ENCODE assay signal across 8 cellular contexts in the genomic region with DNA sequence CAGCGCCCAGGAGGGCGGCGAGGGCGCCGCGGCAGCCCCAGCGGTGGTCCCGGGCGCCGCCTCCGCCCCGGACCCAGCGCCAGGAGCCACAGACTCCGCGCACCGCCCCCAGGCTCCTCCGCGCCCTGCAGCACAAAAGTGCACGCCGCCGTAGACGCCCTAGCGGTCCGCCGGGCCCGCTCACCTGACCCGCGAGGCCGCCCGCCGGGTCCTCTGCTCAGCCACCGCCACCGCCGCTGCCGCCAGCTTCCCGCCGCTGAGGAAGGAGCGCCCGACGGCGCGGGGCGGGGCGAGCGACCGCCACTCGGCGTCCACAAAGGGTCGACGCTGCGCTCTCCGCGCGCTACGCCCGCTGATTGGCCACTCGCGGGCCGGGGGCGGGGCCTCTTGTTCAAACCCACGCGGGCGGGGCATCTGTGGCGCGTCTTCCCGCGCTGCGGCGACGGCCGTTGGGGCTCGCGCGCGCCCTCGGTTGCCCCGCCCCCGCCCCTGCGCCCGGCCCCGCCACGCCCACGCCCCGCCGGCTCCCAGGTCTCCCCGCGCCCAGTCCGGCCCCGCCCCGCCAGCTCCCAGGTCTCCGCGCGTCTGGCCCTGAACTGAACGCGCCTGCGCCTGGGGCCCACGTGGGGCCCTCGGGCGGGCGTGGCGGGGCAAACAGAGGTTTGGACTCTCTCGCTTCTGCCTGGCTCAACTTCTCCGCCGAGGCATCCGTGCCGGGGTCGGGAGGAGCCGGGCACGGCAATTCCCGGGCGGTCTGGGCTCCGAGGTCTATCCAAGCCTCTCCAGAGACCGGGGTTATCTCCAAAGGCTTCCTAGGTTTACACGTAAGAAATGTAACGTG. TPM values are rescaled to one million over a fixed set of nuclear protein-coding genes. Genes with fewer than 3 reads are reported as not detected.
A peak's percentile ranks its signal among the peaks of the same experiment; 100 is the strongest.
DNase-seq lines count a peak whose midpoint lies in the region; ATAC-seq and TF ChIP-seq lines count a peak whose summit lies in the region.

A gene (minus strand): TSS at position 269 of the 841 bp plus-strand sequence. CDS start 9,154 bp downstream, outside the sequence.

- H3K4me1 ChIP-seq in lung (ENCODE audit: control insufficient read depth in 2 of 2, insufficient read depth in 2 of 2, low read length in 2 of 2) = peaks cover 7% of the 10 kb centered on the region in 2 donors

- intact Hi-C loops in CD4-positive, alpha-beta T cell (cut with DNase I, micrococcal nuclease) = loop anchor here (1.0 to 5.0 kb wide), 8 partner anchors 24 to 291 kb away; a partner anchor contains a TSS
- intact Hi-C loops in activated CD8-positive, alpha-beta T cell treated with anti-CD3 and anti-CD28 coated beads for 36 hours (cut with micrococcal nuclease) = no loop called here

- peak within 1 kb of the TSS; percentile 73 for H3K27ac ChIP-seq in CD4-positive, alpha-beta T cell (ENCODE audit: low read depth, low read length)
- peak within 1 kb of the TSS; percentile 91 to 97 for H3K27ac ChIP-seq in lung (ENCODE audit: low read depth in 1 of 2, low read length in 1 of 2)

- H3K4me1 Mint-ChIP-seq in CD4-positive, alpha-beta T cell (ENCODE audit: low read depth) = peaks cover 62% of the 10 kb centered on the region
- H3K4me1 Mint-ChIP-seq in activated CD8-positive, alpha-beta T cell treated with anti-CD3 and anti-CD28 coated beads for 36 hours (ENCODE audit: low read depth) = peaks cover 65% of the 10 kb centered on the region

- peak within 1 kb of the TSS; percentile 92 for H3K4me3 ChIP-seq in lung

- no peaks in the 10 kb centered on the region for H3K27me3 Mint-ChIP-seq in CD4-positive, alpha-beta T cell
- no peaks in the 10 kb centered on the region for H3K27me3 Mint-ChIP-seq in activated CD8-positive, alpha-beta T cell treated with anti-CD3 and anti-CD28 coated beads for 36 hours

- no peaks in the 10 kb centered on the region for H3K9me3 Mint-ChIP-seq in CD4-positive, alpha-beta T cell
- no peaks in the 10 kb centered on the region for H3K9me3 Mint-ChIP-seq in activated CD8-positive, alpha-beta T cell treated with anti-CD3 and anti-CD28 coated beads for 36 hours

- peak; percentile 94 to 99 (median 97) for DNase-seq in CD4-positive, alpha-beta T cell
- peak; percentile 97 for DNase-seq in HK-2 (ENCODE audit: unreplicated experiment)
- DNase-seq in NCI-H82 treated with DMSO at 0.1 percent for 48 hours (lab: John Stamatoyannopoulos, UW; ENCODE audit: unreplicated experiment) = peak; percentile 93
- peak; percentile 98 for DNase-seq in activated CD8-positive, alpha-beta T cell treated with anti-CD3 and anti-CD28 coated beads for 36 hours
- DNase-seq in ecto neural progenitor cell (ENCODE audit: low spot score) = peak; percentile 99
- peak; percentile 94 for DNase-seq in lung (ENCODE audit: low spot score)
- peak; percentile 96 to 99 (median 97) for DNase-seq in stimulated activated CD4-positive, alpha-beta T cell treated with anti-CD3 and anti-CD28 coated beads, TNF-alpha, amount 100 ng/mL, for 4 hours (ENCODE audit: low read depth in 3 of 3)

- POLR2A ChIA-PET in CD4-positive, alpha-beta T cell (lab: Charles Lee) = interaction anchor here (0.7 to 2.1 kb wide), 20 partner anchors 10 to 470 kb away, joined by 3 to 23 read pairs (median 5); a partner anchor contains a TSS
- POLR2A ChIA-PET in activated CD8-positive, alpha-beta T cell treated with anti-CD3 and anti-CD28 coated beads for 36 hours (lab: Charles Lee) = interaction anchor here (0.6 to 9.7 kb wide), 23 partner anchors 10 to 326 kb away, joined by 3 to 69 read pairs (median 4); a partner anchor contains a TSS

- no peaks in the 10 kb centered on the region for H3K27me3 ChIP-seq in CD4-positive, alpha-beta T cell (ENCODE audit: control insufficient read depth, insufficient read depth, low read length)
- H3K27me3 ChIP-seq in lung (ENCODE audit: control insufficient read depth, insufficient read depth) = no peaks in the 10 kb centered on the region

- no peaks in the 10 kb centered on the region for H3K9me3 ChIP-seq in CD4-positive, alpha-beta T cell (ENCODE audit: control insufficient read depth, low read length)
- H3K9me3 ChIP-seq in lung (ENCODE audit: control insufficient read depth in 2 of 2, insufficient read depth in 1 of 2, low read length in 1 of 2) = no peaks in the 10 kb centered on the region

- peaks cover under 1% of the 10 kb centered on the region for H3K36me3 Mint-ChIP-seq in CD4-positive, alpha-beta T cell (ENCODE audit: low read depth)
- peaks cover 42% of the 10 kb centered on the region for H3K36me3 Mint-ChIP-seq in activated CD8-positive, alpha-beta T cell treated with anti-CD3 and anti-CD28 coated beads for 36 hours (ENCODE audit: low read depth)

- CTCF ChIA-PET in CD4-positive, alpha-beta T cell (lab: Charles Lee) = interaction anchor here (1.0 to 2.8 kb wide), 5 partner anchors 10 to 69 kb away, joined by 3 to 15 read pairs (median 5); no protein-coding TSS in a partner anchor
- CTCF ChIA-PET in activated CD8-positive, alpha-beta T cell treated with anti-CD3 and anti-CD28 coated beads for 36 hours (lab: Charles Lee) = interaction anchor here (0.7 to 5.9 kb wide), 5 partner anchors 24 to 469 kb away, joined by 4 to 42 read pairs (median 12); no protein-coding TSS in a partner anchor

- no peaks in the 10 kb centered on the region for H3K36me3 ChIP-seq in lung (ENCODE audit: control insufficient read depth in 2 of 2, insufficient read depth in 2 of 2, low read length in 2 of 2)

- no peak for TF ChIP-seq CTCF in CD4-positive, alpha-beta T cell (IDR thresholded peaks at IDR 0.05)
- peak; percentile 10 for TF ChIP-seq CTCF in activated CD8-positive, alpha-beta T cell treated with anti-CD3 and anti-CD28 coated beads for 36 hours (IDR thresholded peaks at IDR 0.05)
- TF ChIP-seq CTCF in lung (IDR thresholded peaks at IDR 0.05; ENCODE audit: control extremely low read depth, extremely low read depth) = no peak

- peak within 1 kb of the TSS; percentile 97 for H3K4me3 Mint-ChIP-seq in CD4-positive, alpha-beta T cell
- peak within 1 kb of the TSS; percentile 99 for H3K4me3 Mint-ChIP-seq in activated CD8-positive, alpha-beta T cell treated with anti-CD3 and anti-CD28 coated beads for 36 hours

- peak within 1 kb of the TSS; percentile 93 for H3K27ac Mint-ChIP-seq in CD4-positive, alpha-beta T cell
- H3K27ac Mint-ChIP-seq in activated CD8-positive, alpha-beta T cell treated with anti-CD3 and anti-CD28 coated beads for 36 hours = peak within 1 kb of the TSS; percentile 95

- ATAC-seq in CD4-positive, alpha-beta T cell (ENCODE audit: poor library complexity) = peak; percentile 80
- ATAC-seq in GM19455 (IDR thresholded peaks at IDR 0.05; ENCODE audit: unreplicated experiment) (peak; percentile 71), lung (ENCODE audit: insufficient read depth, low FRiP score) (peak; percentile 97)
- peak; percentile 85 for ATAC-seq in activated CD8-positive, alpha-beta T cell treated with anti-CD3 and anti-CD28 coated beads for 36 hours

- WGBS in lung, 2 donors = 0% methylated on average over 61 to 115 of the region's 115 CpGs

RNA-seq across cellular contexts. Expression of the gene that starts here (rescaled TPM):
- 10 to 100 TPM; 17.7 to 18.8 TPM for total RNA-seq in CD4-positive, alpha-beta T cell
- 10 to 100 TPM; 59.4 to 63.5 TPM for total RNA-seq in activated CD8-positive, alpha-beta T cell treated with anti-CD3 and anti-CD28 coated beads for 36 hours
- 1 to 10 TPM; 7.5 to 8.4 TPM for total RNA-seq in lung
- 1 to 10 TPM; 8.0 to 9.8 TPM for polyA plus RNA-seq in lung

Comparison
In these comparisons a context has a peak if more than half of its experiments do, and no peak if none do; other contexts are left out.
1. Peak in every context shown above with its lines: DNase-seq, ATAC-seq, H3K4me3 ChIP-seq and H3K27ac ChIP-seq.